18 cellular contexts compared by ENCODE assay signal in the genomic region with DNA sequence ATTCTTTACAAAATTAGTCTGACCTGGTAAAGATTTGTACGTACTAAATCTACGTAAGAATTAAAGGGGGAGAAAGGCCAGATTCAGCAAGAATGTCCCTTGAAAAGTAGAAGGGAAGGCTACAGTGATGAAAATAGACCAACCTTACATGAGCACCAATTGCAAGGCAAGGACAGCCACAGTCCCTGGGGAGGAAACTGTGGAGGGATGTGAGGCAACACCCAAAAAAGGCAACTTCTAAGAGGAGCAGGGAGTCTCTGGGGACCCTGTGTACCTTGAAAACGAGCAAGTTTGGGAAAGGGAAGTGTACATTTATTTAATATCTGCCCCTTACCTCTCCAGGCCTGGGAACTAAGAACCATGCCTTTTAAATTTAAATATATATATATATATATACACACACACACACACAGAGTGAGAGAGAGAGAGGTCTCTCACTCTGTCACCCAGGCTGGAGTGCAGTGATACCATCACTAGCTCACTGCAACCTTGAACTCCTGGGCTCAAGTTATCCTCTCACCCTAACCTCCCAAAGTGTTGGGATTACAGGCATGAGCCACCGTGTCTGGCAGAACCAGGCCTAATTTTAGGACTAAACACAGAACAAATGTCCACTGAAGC. TPM values are rescaled to one million over a fixed set of nuclear protein-coding genes. Genes with fewer than 3 reads are reported as not detected.
DNase-seq lines count a peak whose midpoint lies in the region; ATAC-seq and TF ChIP-seq lines count a peak whose summit lies in the region.
"Had no signal": no experiment of that assay in that cellular context is flagged by ENCODE, and none has a peak within 500 bp of the region (broad histone marks: within the 10 kb centered on the region; RNA-seq: fewer than 3 reads in every experiment).

No MANE protein-coding gene starts in this region.

- no peak overlapping the region for H3K9ac ChIP-seq in trophoblast cell (ENCODE audit: low read length)
- H3K9ac ChIP-seq: neural progenitor cell had no signal

- H4K8ac ChIP-seq in trophoblast cell (ENCODE audit: low read depth, low read length): no peak overlapping the region

- peak overlapping the region; percentile 36 for H3K27ac Mint-ChIP-seq in endothelial cell (ENCODE audit: unreplicated experiment)
- no peak overlapping the region for H3K27ac Mint-ChIP-seq in stimulated activated effector memory CD8-positive, alpha-beta T cell treated with anti-CD3 and anti-CD28 coated beads, Interleukin-12 subunit alpha, Interleukin-12 subunit beta, amount 100 ng/mL, for 72 hours
- H3K27ac Mint-ChIP-seq: activated naive CD4-positive, alpha-beta T cell treated with anti-CD3 and anti-CD28 coated beads, Interleukin-2, amount 50 U/mL, for 24 hours; HFFc6; neural progenitor cell had no signal

- peaks cover 9% of the 10 kb centered on the region for H3K36me3 Mint-ChIP-seq in endothelial cell (ENCODE audit: low read depth, unreplicated experiment)
- no peaks in the 10 kb centered on the region for H3K36me3 Mint-ChIP-seq in stimulated activated effector memory CD8-positive, alpha-beta T cell treated with anti-CD3 and anti-CD28 coated beads, Interleukin-12 subunit alpha, Interleukin-12 subunit beta, amount 100 ng/mL, for 72 hours
- H3K36me3 Mint-ChIP-seq: activated naive CD4-positive, alpha-beta T cell treated with anti-CD3 and anti-CD28 coated beads, Interleukin-2, amount 50 U/mL, for 24 hours; neural progenitor cell had no signal

- H3K4me1 ChIP-seq in left ventricle myocardium inferior: peaks cover 24% of the 10 kb centered on the region
- no peaks in the 10 kb centered on the region for H3K4me1 ChIP-seq in uterus
- H3K4me1 ChIP-seq in trophoblast cell (ENCODE audit: control insufficient read depth in 1 of 2, insufficient read depth in 2 of 2, low read length in 2 of 2): peaks cover 8 to 14% of the 10 kb centered on the region in 2 experiments

- H3K23ac ChIP-seq in trophoblast cell (ENCODE audit: low read length): no peak overlapping the region

- no peak overlapping the region for H2BK5ac ChIP-seq in trophoblast cell (ENCODE audit: low read depth, low read length, poor library complexity)

- H3K14ac ChIP-seq in trophoblast cell (ENCODE audit: low read length): no peak overlapping the region

- peaks cover 15% of the 10 kb centered on the region for H3K4me1 Mint-ChIP-seq in endothelial cell (ENCODE audit: unreplicated experiment)
- H3K4me1 Mint-ChIP-seq in stimulated activated effector memory CD8-positive, alpha-beta T cell treated with anti-CD3 and anti-CD28 coated beads, Interleukin-12 subunit alpha, Interleukin-12 subunit beta, amount 100 ng/mL, for 72 hours: no peaks in the 10 kb centered on the region
- H3K4me1 Mint-ChIP-seq: activated naive CD4-positive, alpha-beta T cell treated with anti-CD3 and anti-CD28 coated beads, Interleukin-2, amount 50 U/mL, for 24 hours had no signal

- no peaks in the 10 kb centered on the region for H3K79me2 ChIP-seq in trophoblast cell (ENCODE audit: control insufficient read depth, insufficient read depth, low read length, poor library complexity)

- peak; percentile 69 for ATAC-seq in HG03139 (IDR thresholded peaks at IDR 0.05; ENCODE audit: unreplicated experiment)
- ATAC-seq in stimulated activated effector memory CD8-positive, alpha-beta T cell treated with anti-CD3 and anti-CD28 coated beads, Interleukin-12 subunit alpha, Interleukin-12 subunit beta, amount 100 ng/mL, for 72 hours: no peak
- ATAC-seq: left colon had no signal

- WGBS in trophoblast cell (ENCODE audit: extremely low coverage, insufficient coverage, insufficient read length): no CpG with 5 or more reads among the region's 4 CpGs

- no peak overlapping the region for H2AFZ ChIP-seq in trophoblast cell (ENCODE audit: insufficient read depth, low read length, poor library complexity)
- H2AFZ ChIP-seq: neural progenitor cell had no signal

- no peak overlapping the region for H3K4me3 Mint-ChIP-seq in endothelial cell (ENCODE audit: unreplicated experiment)
- H3K4me3 Mint-ChIP-seq in stimulated activated effector memory CD8-positive, alpha-beta T cell treated with anti-CD3 and anti-CD28 coated beads, Interleukin-12 subunit alpha, Interleukin-12 subunit beta, amount 100 ng/mL, for 72 hours: no peak overlapping the region
- H3K4me3 Mint-ChIP-seq: activated naive CD4-positive, alpha-beta T cell treated with anti-CD3 and anti-CD28 coated beads, Interleukin-2, amount 50 U/mL, for 24 hours; HFFc6; neural progenitor cell had no signal

- no peak overlapping the region for H2AK5ac ChIP-seq in trophoblast cell (ENCODE audit: low read length)

- H3K4me2 ChIP-seq in trophoblast cell (ENCODE audit: low read length): no peak overlapping the region
- H3K4me2 ChIP-seq: neural progenitor cell had no signal

- no peak overlapping the region for H3K18ac ChIP-seq in trophoblast cell (ENCODE audit: low read length)

- H2BK120ac ChIP-seq in trophoblast cell (ENCODE audit: insufficient read depth, low read length, poor library complexity): no peak overlapping the region

- no peaks in the 10 kb centered on the region for H3K9me3 Mint-ChIP-seq in endothelial cell (ENCODE audit: unreplicated experiment)
- H3K9me3 Mint-ChIP-seq in stimulated activated effector memory CD8-positive, alpha-beta T cell treated with anti-CD3 and anti-CD28 coated beads, Interleukin-12 subunit alpha, Interleukin-12 subunit beta, amount 100 ng/mL, for 72 hours: no peaks in the 10 kb centered on the region
- H3K9me3 Mint-ChIP-seq: activated naive CD4-positive, alpha-beta T cell treated with anti-CD3 and anti-CD28 coated beads, Interleukin-2, amount 50 U/mL, for 24 hours; HFFc6; neural progenitor cell had no signal

- peaks cover 8% of the 10 kb centered on the region for H3K79me1 ChIP-seq in trophoblast cell (ENCODE audit: low read length)

- no peaks in the 10 kb centered on the region for H3K9me3 ChIP-seq in left ventricle myocardium inferior (replicated peaks)
- no peaks in the 10 kb centered on the region for H3K9me3 ChIP-seq in uterus
- H3K9me3 ChIP-seq in trophoblast cell (ENCODE audit: insufficient read depth, low read depth, low read length): no peaks in the 10 kb centered on the region
- H3K9me3 ChIP-seq: tibial artery had no signal

- H3K27ac ChIP-seq in left ventricle myocardium inferior (replicated peaks) (peak overlapping the region; percentile 57), uterus (peak overlapping the region; percentile 45 to 49), trophoblast cell (ENCODE audit: low read depth, low read length) (no peak overlapping the region)
- H3K27ac ChIP-seq: neural progenitor cell, WERI-Rb-1 had no signal

- TF ChIP-seq CTCF in left ventricle myocardium inferior (IDR thresholded peaks at IDR 0.05; ENCODE audit: borderline replicate concordance) (no peak), endothelial cell (IDR thresholded peaks at IDR 0.05; ENCODE audit: unreplicated experiment) (no peak), uterus (IDR thresholded peaks at IDR 0.05) (no peak)

- DNase-seq in left ventricle myocardium inferior (no peak), cardiac septum (ENCODE audit: low spot score) (no peak), endothelial cell (ENCODE audit: low spot score) (no peak), uterus (no peak), DMS114 treated with DMSO at 0.1 percent for 48 hours (lab: John Stamatoyannopoulos, UW; ENCODE audit: unreplicated experiment) (no peak), trophoblast cell (no peak)
- DNase-seq in stimulated activated effector memory CD8-positive, alpha-beta T cell treated with anti-CD3 and anti-CD28 coated beads, Interleukin-12 subunit alpha, Interleukin-12 subunit beta, amount 100 ng/mL, for 72 hours (ENCODE audit: low spot score in 2 of 2): no peak
- DNase-seq: activated CD8-positive, alpha-beta memory T cell treated with anti-CD3 and anti-CD28 coated beads, Interleukin-2, amount 50 U/mL, for 4 hours; HFFc6; left colon; NCI-H2081 treated with DMSO at 0.1 percent for 48 hours; NK-92 treated with Interleukin-12 subunit alpha and Interleukin-12 subunit beta, amount 100 ng/mL, for 24 hours; WERI-Rb-1 had no signal

- H3K36me3 ChIP-seq in left ventricle myocardium inferior: no peaks in the 10 kb centered on the region
- no peaks in the 10 kb centered on the region for H3K36me3 ChIP-seq in uterus
- H3K36me3 ChIP-seq in trophoblast cell (ENCODE audit: control insufficient read depth in 1 of 2, insufficient read depth in 2 of 2, low read length in 2 of 2): no peaks in the 10 kb centered on the region
- H3K36me3 ChIP-seq: neural progenitor cell, tibial artery, WERI-Rb-1 had no signal

- H2BK12ac ChIP-seq in trophoblast cell (ENCODE audit: low read length): no peak overlapping the region

- H3K4ac ChIP-seq in trophoblast cell (ENCODE audit: low read depth, low read length): no peak overlapping the region

- H3K4me3 ChIP-seq in left ventricle myocardium inferior (no peak overlapping the region), uterus (no peak overlapping the region), trophoblast cell (ENCODE audit: low read depth, low read length) (no peak overlapping the region)
- H3K4me3 ChIP-seq: neural progenitor cell, skin epidermis, tibial artery had no signal

- no peak overlapping the region for H4K12ac ChIP-seq in trophoblast cell (ENCODE audit: low read depth, low read length)

- intact Hi-C loops in left ventricle myocardium inferior (cut with micrococcal nuclease): no loop called here
- intact Hi-C loops in cardiac septum (cut with DNase I): no loop called here
- intact Hi-C loops in uterus (cut with DNase I; ENCODE audit: low total_unique reads): no loop called here

- H3K27me3 ChIP-seq in left ventricle myocardium inferior (ENCODE audit: low read depth) (no peaks in the 10 kb centered on the region), uterus (no peaks in the 10 kb centered on the region), trophoblast cell (ENCODE audit: insufficient read depth, low read length) (no peaks in the 10 kb centered on the region)
- H3K27me3 ChIP-seq: tibial artery had no signal

- no peaks in the 10 kb centered on the region for H3K27me3 Mint-ChIP-seq in endothelial cell (ENCODE audit: unreplicated experiment)
- H3K27me3 Mint-ChIP-seq: activated naive CD4-positive, alpha-beta T cell treated with anti-CD3 and anti-CD28 coated beads, Interleukin-2, amount 50 U/mL, for 24 hours had no signal

- TF ChIP-seq POLR2A in uterus (IDR thresholded peaks at IDR 0.05): no peak

- H4K91ac ChIP-seq in trophoblast cell (ENCODE audit: low read depth, low read length): no peak overlapping the region

RNA-seq across cellular contexts. Expression of gene TMCC3, which starts 56.4 kb away (rescaled TPM):
- total RNA-seq in left ventricle myocardium inferior: 1.7 TPM
- 2.3 TPM for total RNA-seq in cardiac septum
- total RNA-seq in endothelial cell (ENCODE audit: unreplicated experiment): 48.1 TPM
- total RNA-seq in uterus: 10 to 100 TPM; 12.4 to 47.3 (median 32.7) TPM
- 12.1 and 15.6 TPM in 2 replicates for polyA plus RNA-seq in trophoblast cell (2013)
- total RNA-seq: HFFc6 had no signal
